ENCODE assay signal across 18 cellular contexts in genomic region chr7:70177166-70177565, GRCh38.
DNase-seq lines count a peak whose midpoint lies in the region; ATAC-seq, FAIRE-seq and TF ChIP-seq lines count a peak whose summit lies in the region.
"Had no signal": no experiment of that assay in that cellular context is flagged by ENCODE, and none has a peak within 500 bp of the region (broad histone marks: within the 10 kb centered on the region; RNA-seq: fewer than 3 reads in every experiment).

No MANE protein-coding gene starts in this region.

- POLR2A ChIA-PET in A673 (lab: Charles Lee; ENCODE audit: low non-redundant PET), result no interaction called here

- no peak for FAIRE-seq in bronchial epithelial cell (lab: Jason Lieb, UNC)

- H3K36me3 Mint-ChIP-seq in activated naive CD4-positive, alpha-beta T cell treated with anti-CD3 and anti-CD28 coated beads for 36 hours (ENCODE audit: low read depth), result no peaks in the 10 kb centered on the region
- H3K36me3 Mint-ChIP-seq in stimulated activated effector memory CD8-positive, alpha-beta T cell treated with anti-CD3 and anti-CD28 coated beads, Interleukin-12 subunit alpha, Interleukin-12 subunit beta, amount 100 ng/mL, for 72 hours, result peaks cover 7% of the 10 kb centered on the region

- H3K27ac Mint-ChIP-seq in activated naive CD4-positive, alpha-beta T cell treated with anti-CD3 and anti-CD28 coated beads for 36 hours, result no peak overlapping the region
- H3K27ac Mint-ChIP-seq in stimulated activated effector memory CD8-positive, alpha-beta T cell treated with anti-CD3 and anti-CD28 coated beads, Interleukin-12 subunit alpha, Interleukin-12 subunit beta, amount 100 ng/mL, for 72 hours, result peak overlapping the region; percentile 72
- H3K27ac Mint-ChIP-seq: activated T-helper 2 cell treated with anti-CD3 and anti-CD28 coated beads, Interferon-gamma antibody, Interleukin-2, Interleukin-4, amounts not matched to agents 10 μg/mL and 5 μg/mL and 100 μg/mL, durations not matched to agents 14 hours and 24 hours and 36 hours; GM23338 had no signal

- no peak overlapping the region for H3K27ac ChIP-seq in A673 (ENCODE audit: low read depth, low read length, poor library complexity, severe bottlenecking)
- H3K27ac ChIP-seq: breast epithelium, prostate gland had no signal

- H3K36me3 ChIP-seq in bronchial epithelial cell (ENCODE audit: control insufficient read depth, insufficient read depth, low read length), result no peaks in the 10 kb centered on the region
- no peaks in the 10 kb centered on the region for H3K36me3 ChIP-seq in A673 (ENCODE audit: insufficient read depth, low read length, poor library complexity, severe bottlenecking)
- H3K36me3 ChIP-seq: breast epithelium, prostate gland had no signal

- TF ChIP-seq CTCF in bronchial epithelial cell (IDR thresholded peaks at IDR 0.05; ENCODE audit: insufficient read depth, low read length, severe bottlenecking) (no peak), A673 (conservative IDR thresholded peaks at IDR 0.05; ENCODE audit: low read depth, low read length) (no peak)

- peak; percentile 96 for ATAC-seq in stimulated activated effector memory CD8-positive, alpha-beta T cell treated with anti-CD3 and anti-CD28 coated beads, Interleukin-12 subunit alpha, Interleukin-12 subunit beta, amount 100 ng/mL, for 72 hours
- no peak for ATAC-seq in HG03378 (IDR thresholded peaks at IDR 0.05; ENCODE audit: unreplicated experiment)
- ATAC-seq: GM23338, Right ventricle myocardium inferior had no signal

- H3K4me1 ChIP-seq in A673 (ENCODE audit: insufficient read depth, low read length, poor library complexity, severe bottlenecking), result no peaks in the 10 kb centered on the region
- H3K4me1 ChIP-seq: breast epithelium, prostate gland had no signal

- peaks cover 5% of the 10 kb centered on the region for H3K4me1 Mint-ChIP-seq in activated naive CD4-positive, alpha-beta T cell treated with anti-CD3 and anti-CD28 coated beads for 36 hours (ENCODE audit: low read depth)
- peaks cover 16% of the 10 kb centered on the region for H3K4me1 Mint-ChIP-seq in stimulated activated effector memory CD8-positive, alpha-beta T cell treated with anti-CD3 and anti-CD28 coated beads, Interleukin-12 subunit alpha, Interleukin-12 subunit beta, amount 100 ng/mL, for 72 hours

- no TSS peak for BruUV-seq in A673 (replicated peaks; lab: Mats Ljungman, UMichigan)

- intact Hi-C loops in activated naive CD4-positive, alpha-beta T cell treated with anti-CD3 and anti-CD28 coated beads for 36 hours (cut with micrococcal nuclease), result no loop called here
- intact Hi-C loops in A673 (cut with micrococcal nuclease; ENCODE audit: unreplicated experiment), result no loop called here

- CTCF ChIA-PET in activated naive CD4-positive, alpha-beta T cell treated with anti-CD3 and anti-CD28 coated beads for 36 hours (lab: Charles Lee), result no interaction called here
- CTCF ChIA-PET in A673 (lab: Charles Lee), result no interaction called here

- H3K27me3 Mint-ChIP-seq in activated naive CD4-positive, alpha-beta T cell treated with anti-CD3 and anti-CD28 coated beads for 36 hours (ENCODE audit: low read depth), result no peaks in the 10 kb centered on the region
- H3K27me3 Mint-ChIP-seq: naive B cell had no signal

- H3K4me3 ChIP-seq in bronchial epithelial cell (ENCODE audit: low read depth, low read length) (no peak overlapping the region), A673 (ENCODE audit: low read depth, low read length, poor library complexity, severe bottlenecking) (no peak overlapping the region)
- H3K4me3 ChIP-seq: breast epithelium, GM23338, prostate gland had no signal

- H3K4me3 Mint-ChIP-seq in activated naive CD4-positive, alpha-beta T cell treated with anti-CD3 and anti-CD28 coated beads for 36 hours, result no peak overlapping the region
- no peak overlapping the region for H3K4me3 Mint-ChIP-seq in stimulated activated effector memory CD8-positive, alpha-beta T cell treated with anti-CD3 and anti-CD28 coated beads, Interleukin-12 subunit alpha, Interleukin-12 subunit beta, amount 100 ng/mL, for 72 hours
- H3K4me3 Mint-ChIP-seq: GM23338 had no signal

- DNase-seq in activated naive CD4-positive, alpha-beta T cell treated with anti-CD3 and anti-CD28 coated beads for 36 hours, result peak; percentile 14
- DNase-seq in activated naive CD4-positive, alpha-beta T cell treated with Interleukin-2 at 50 U/mL for 16 hours, result no peak
- DNase-seq in LHCN-M2 (ENCODE audit: low read depth) (peak; percentile 78), bronchial epithelial cell (ENCODE audit: low read depth) (peak; percentile 65), NOMO-1 (lab: John Stamatoyannopoulos, UW; ENCODE audit: unreplicated experiment in 2 of 2) (no peak), A673 (ENCODE audit: low spot score) (no peak)
- DNase-seq in stimulated activated effector memory CD8-positive, alpha-beta T cell treated with anti-CD3 and anti-CD28 coated beads, Interleukin-12 subunit alpha, Interleukin-12 subunit beta, amount 100 ng/mL, for 72 hours (ENCODE audit: low spot score in 2 of 2), result no peak
- DNase-seq: activated CD4-positive, alpha-beta T cell treated with anti-CD3 and anti-CD28 coated beads, Interleukin-2, amount 50 U/mL, for 1 hour; NK-92 treated with Interleukin-12 subunit alpha and Interleukin-12 subunit beta, amount 100 ng/mL, for 24 hours; stimulated activated CD4-positive, alpha-beta T cell treated with anti-CD3 and anti-CD28 coated beads, Interleukin-15, amount 100 ng/mL, for 24 hours; T-helper 9 cell had no signal

- no peaks in the 10 kb centered on the region for H3K9me3 ChIP-seq in A673 (ENCODE audit: low read depth, low read length, poor library complexity, severe bottlenecking)
- H3K9me3 ChIP-seq: prostate gland had no signal

- H3K27me3 ChIP-seq in bronchial epithelial cell (ENCODE audit: control insufficient read depth, insufficient read depth, low read length) (no peaks in the 10 kb centered on the region), A673 (replicated peaks; ENCODE audit: insufficient read depth, low read depth, low read length, poor library complexity) (no peaks in the 10 kb centered on the region)
- H3K27me3 ChIP-seq: breast epithelium had no signal

- H3K9me3 Mint-ChIP-seq in activated naive CD4-positive, alpha-beta T cell treated with anti-CD3 and anti-CD28 coated beads for 36 hours, result peaks cover 4% of the 10 kb centered on the region
- no peaks in the 10 kb centered on the region for H3K9me3 Mint-ChIP-seq in stimulated activated effector memory CD8-positive, alpha-beta T cell treated with anti-CD3 and anti-CD28 coated beads, Interleukin-12 subunit alpha, Interleukin-12 subunit beta, amount 100 ng/mL, for 72 hours

Comparison
In these comparisons a context has a peak if more than half of its experiments do, and no peak if none do; other contexts are left out.
1. DNase-seq: peak in activated naive CD4-positive, alpha-beta T cell treated with anti-CD3 and anti-CD28 coated beads for 36 hours (single experiment), LHCN-M2 (single experiment) and bronchial epithelial cell (single experiment); none in activated naive CD4-positive, alpha-beta T cell treated with Interleukin-2 at 50 U/mL for 16 hours (single experiment), stimulated activated effector memory CD8-positive, alpha-beta T cell treated with anti-CD3 and anti-CD28 coated beads, Interleukin-12 subunit alpha, Interleukin-12 subunit beta, amount 100 ng/mL, for 72 hours (0 of 2), NOMO-1 (0 of 2) and A673 (single experiment).